Comparison of ENCODE assay signal across 9 cellular contexts in the genomic region with DNA sequence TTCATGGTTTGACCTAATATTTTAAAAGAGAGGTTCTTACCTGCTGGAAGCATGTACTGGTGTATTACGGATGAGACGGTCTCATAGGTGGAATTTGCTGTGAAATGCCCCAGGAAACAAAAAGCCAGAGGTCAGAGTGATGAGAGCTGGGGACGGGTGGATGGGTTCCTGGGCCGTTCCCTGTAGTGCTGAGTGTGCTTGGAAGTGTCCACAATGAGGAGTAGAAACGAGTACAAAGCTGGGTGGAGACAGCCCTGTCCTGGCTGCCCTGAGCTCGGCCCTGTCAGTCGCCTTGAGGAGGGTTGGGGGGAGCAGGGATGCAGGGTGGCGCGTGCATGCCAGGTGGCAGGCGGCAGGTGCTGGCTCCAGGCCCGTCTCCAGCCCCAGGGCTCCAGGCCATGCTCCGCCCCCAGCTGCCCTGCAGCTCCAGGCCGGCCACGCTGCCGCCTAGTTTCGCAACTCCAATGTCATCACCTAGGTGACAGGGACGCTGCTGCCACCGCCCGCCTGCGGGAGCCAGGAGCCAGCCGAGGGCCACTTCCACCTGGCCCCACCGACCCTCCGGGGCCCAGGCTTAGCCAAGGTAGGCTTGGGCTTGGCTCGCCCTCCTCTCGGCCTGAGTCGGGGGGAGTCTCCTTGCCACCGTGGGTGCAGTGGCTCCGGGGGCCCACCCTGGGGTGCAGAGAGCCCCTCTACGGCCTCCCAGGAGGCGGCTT. TPM values are rescaled to one million over a fixed set of nuclear protein-coding genes. Genes with fewer than 3 reads are reported as not detected.
A peak's percentile ranks its signal among the peaks of the same experiment; 100 is the strongest.
DNase-seq lines count a peak whose midpoint lies in the region; ATAC-seq, FAIRE-seq and TF ChIP-seq lines count a peak whose summit lies in the region.
"Had no signal": no experiment of that assay in that cellular context is flagged by ENCODE, and none has a peak within 500 bp of the region (broad histone marks: within the 10 kb centered on the region; RNA-seq: fewer than 3 reads in every experiment).

No MANE protein-coding gene starts in this region.

- peaks cover 11% of the 10 kb centered on the region for H3K27me3 Mint-ChIP-seq in activated naive CD8-positive, alpha-beta T cell treated with anti-CD3 and anti-CD28 coated beads, Interleukin-2, amount 50 U/mL, for 24 hours

- FAIRE-seq in GM12892 (lab: Jason Lieb, UNC) = no peak

- DNase-seq in GF-D8 (lab: John Stamatoyannopoulos, UW) = peak; percentile 29
- peak; percentile 94 for DNase-seq in NCI-H69 (lab: John Stamatoyannopoulos, UW)
- DNase-seq in fibroblast of pulmonary artery (ENCODE audit: low read depth) = peak; percentile 33
- peak; percentile 43 for DNase-seq in renal cortical epithelial cell (ENCODE audit: low read depth)
- DNase-seq in NCI-H1048 (lab: John Stamatoyannopoulos, UW) = no peak
- DNase-seq in GM12892 (ENCODE audit: insufficient read length) = no peak
- no peak for DNase-seq in activated naive CD8-positive, alpha-beta T cell treated with anti-CD3 and anti-CD28 coated beads, Interleukin-2, amount 50 U/mL, for 24 hours

- no peak overlapping the region for H3K27ac Mint-ChIP-seq in activated naive CD8-positive, alpha-beta T cell treated with anti-CD3 and anti-CD28 coated beads, Interleukin-2, amount 50 U/mL, for 24 hours

- H3K9me3 Mint-ChIP-seq in activated naive CD8-positive, alpha-beta T cell treated with anti-CD3 and anti-CD28 coated beads, Interleukin-2, amount 50 U/mL, for 24 hours = no peaks in the 10 kb centered on the region

- no peaks in the 10 kb centered on the region for H3K36me3 Mint-ChIP-seq in activated naive CD8-positive, alpha-beta T cell treated with anti-CD3 and anti-CD28 coated beads, Interleukin-2, amount 50 U/mL, for 24 hours (ENCODE audit: low read depth)

- TF ChIP-seq CTCF in fibroblast of pulmonary artery (IDR thresholded peaks at IDR 0.05; ENCODE audit: low read length, missing control alignments) = no peak

- H3K4me3 ChIP-seq in fibroblast of pulmonary artery (replicated peaks; ENCODE audit: low read depth, low read length) = no peak overlapping the region

- H3K4me1 Mint-ChIP-seq in activated naive CD8-positive, alpha-beta T cell treated with anti-CD3 and anti-CD28 coated beads, Interleukin-2, amount 50 U/mL, for 24 hours = peaks cover 5% of the 10 kb centered on the region

- H3K4me3 Mint-ChIP-seq in activated naive CD8-positive, alpha-beta T cell treated with anti-CD3 and anti-CD28 coated beads, Interleukin-2, amount 50 U/mL, for 24 hours = no peak overlapping the region

- no peak for TF ChIP-seq POLR2A in GM12892 (IDR thresholded peaks at IDR 0.05; ENCODE audit: low read depth, low read length)

- ATAC-seq in HG03565 (IDR thresholded peaks at IDR 0.05; ENCODE audit: unreplicated experiment) = no peak
- no peak for ATAC-seq in activated naive CD8-positive, alpha-beta T cell treated with anti-CD3 and anti-CD28 coated beads, Interleukin-2, amount 50 U/mL, for 24 hours

RNA-seq across cellular contexts. Expression of gene TP73, which starts 16.4 kb away (rescaled TPM):
- under 0.01 TPM in 2 replicates for total RNA-seq in renal cortical epithelial cell
- polyA plus RNA-seq in GM12892 (2012; ENCODE audit: missing spikeins) = 5.7 TPM
- total RNA-seq: mononuclear cell had no signal

RNA-seq across cellular contexts. Expression of gene WRAP73, which starts 18.8 kb away (rescaled TPM):
- 19.4 and 21.8 TPM in 2 replicates for total RNA-seq in renal cortical epithelial cell
- polyA plus RNA-seq in GM12892 (2012; ENCODE audit: missing spikeins) = 18.5 TPM

RNA-seq across cellular contexts. Expression of gene TPRG1L, which starts 43.9 kb away (rescaled TPM):
- total RNA-seq in renal cortical epithelial cell = 19.4 and 37.5 TPM in 2 replicates
- polyA plus RNA-seq in GM12892 (2012; ENCODE audit: missing spikeins) = 11.4 TPM

RNA-seq across cellular contexts. Expression of gene MEGF6, which starts 57.4 kb away (rescaled TPM):
- 5.7 and 12.0 TPM in 2 replicates for total RNA-seq in renal cortical epithelial cell
- polyA plus RNA-seq in GM12892 (2012; ENCODE audit: missing spikeins) = 0.19 TPM

Comparison
In these comparisons a context has a peak if more than half of its experiments do, and no peak if none do; other contexts are left out.
1. DNase-seq: peak in GF-D8 (single experiment), NCI-H69 (single experiment), fibroblast of pulmonary artery (single experiment) and renal cortical epithelial cell (single experiment); none in NCI-H1048 (single experiment), GM12892 (single experiment) and activated naive CD8-positive, alpha-beta T cell treated with anti-CD3 and anti-CD28 coated beads, Interleukin-2, amount 50 U/mL, for 24 hours (single experiment).